ENCODE assay signal across 9 cellular contexts in the genomic region with DNA sequence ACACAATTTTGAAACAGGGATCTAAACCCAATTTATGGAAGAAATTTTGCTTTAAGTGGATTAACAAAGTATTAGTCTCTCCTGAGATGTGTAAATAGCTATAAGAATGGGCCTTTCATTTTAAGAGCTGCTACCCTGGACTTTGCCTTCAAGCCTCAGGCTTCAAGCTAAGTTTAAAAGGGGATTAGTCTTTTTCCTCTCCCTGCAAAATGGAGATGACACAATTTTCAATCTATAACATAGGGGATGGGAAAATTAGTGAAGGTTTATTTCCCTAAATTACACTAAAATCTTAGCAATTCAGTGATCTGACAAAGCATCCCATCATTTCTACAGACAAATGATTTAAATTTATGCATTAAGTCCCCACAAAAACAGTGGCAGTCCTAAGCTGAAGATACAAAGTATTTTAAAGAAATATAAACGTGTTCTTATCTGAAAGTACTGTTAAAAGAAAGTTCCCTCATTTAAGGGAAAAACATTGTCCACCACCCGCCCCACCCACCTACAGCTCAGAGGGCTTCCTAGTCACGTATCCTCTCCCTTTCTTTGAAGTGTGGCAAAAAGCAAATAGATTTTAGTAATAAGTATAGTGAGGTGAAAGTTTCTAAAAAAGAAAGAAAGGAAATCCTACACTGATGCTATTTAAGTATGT. TPM values are rescaled to one million over a fixed set of nuclear protein-coding genes. Genes with fewer than 3 reads are reported as not detected.
DNase-seq lines count a peak whose midpoint lies in the region; ATAC-seq and TF ChIP-seq lines count a peak whose summit lies in the region.
"Had no signal": no experiment of that assay in that cellular context is flagged by ENCODE, and none has a peak within 500 bp of the region (broad histone marks: within the 10 kb centered on the region; RNA-seq: fewer than 3 reads in every experiment).

No MANE protein-coding gene starts in this region.

- H3K27me3 ChIP-seq in SK-N-SH (ENCODE audit: insufficient read depth) = no peaks in the 10 kb centered on the region
- H3K27me3 ChIP-seq in skeletal muscle satellite cell (ENCODE audit: control insufficient read depth, insufficient read depth, low read length) = no peaks in the 10 kb centered on the region

- no peak for TF ChIP-seq CTCF in SK-N-SH (IDR thresholded peaks at IDR 0.05)
- TF ChIP-seq CTCF in activated CD8-positive, alpha-beta T cell treated with anti-CD3 and anti-CD28 coated beads for 36 hours (IDR thresholded peaks at IDR 0.05) = no peak

- no peak for DNase-seq in SK-N-SH
- DNase-seq in activated CD8-positive, alpha-beta T cell treated with anti-CD3 and anti-CD28 coated beads for 36 hours = peak; percentile 66
- no peak for DNase-seq in NCI-H128 (lab: John Stamatoyannopoulos, UW; ENCODE audit: unreplicated experiment)
- no peak for DNase-seq in activated gamma-delta T cell (lab: John Stamatoyannopoulos, UW)
- DNase-seq in NCI-H1436 (lab: John Stamatoyannopoulos, UW) = no peak

- no peaks in the 10 kb centered on the region for H3K9me3 ChIP-seq in SK-N-SH
- H3K9me3 ChIP-seq in skeletal muscle satellite cell (replicated peaks; ENCODE audit: low read length) = no peaks in the 10 kb centered on the region

- peak overlapping the region; percentile 52 for H3K4me2 ChIP-seq in SK-N-SH
- no peak overlapping the region for H3K4me2 ChIP-seq in skeletal muscle satellite cell (ENCODE audit: low read length)

- peak overlapping the region; percentile 44 for H3K4me3 Mint-ChIP-seq in activated CD8-positive, alpha-beta T cell treated with anti-CD3 and anti-CD28 coated beads for 36 hours

- no peaks in the 10 kb centered on the region for H3K9me2 ChIP-seq in SK-N-SH

- no peaks in the 10 kb centered on the region for H3K36me3 Mint-ChIP-seq in activated CD8-positive, alpha-beta T cell treated with anti-CD3 and anti-CD28 coated beads for 36 hours (ENCODE audit: low read depth)

- H3K4me1 Mint-ChIP-seq in activated CD8-positive, alpha-beta T cell treated with anti-CD3 and anti-CD28 coated beads for 36 hours (ENCODE audit: low read depth) = peaks cover 56% of the 10 kb centered on the region

- no peak for TF ChIP-seq RAD21 in SK-N-SH (IDR thresholded peaks at IDR 0.05; ENCODE audit: low read length)

- CTCF ChIA-PET in SK-N-SH (lab: Yijun Ruan, JAX) = no interaction called here
- CTCF ChIA-PET in activated CD8-positive, alpha-beta T cell treated with anti-CD3 and anti-CD28 coated beads for 36 hours (lab: Charles Lee) = interaction anchor here (1.2 to 2.5 kb wide), 7 partner anchors 12 to 97 kb away, joined by 3 to 10 read pairs (median 4); a partner anchor contains a TSS

- H3K4me3 ChIP-seq in SK-N-SH (ENCODE audit: low read depth in 2 of 2, low read length in 1 of 2) (no peak overlapping the region), skeletal muscle satellite cell (ENCODE audit: low read length) (no peak overlapping the region)

- POLR2A ChIA-PET in SK-N-SH (lab: Yijun Ruan, JAX) = no interaction called here
- POLR2A ChIA-PET in activated CD8-positive, alpha-beta T cell treated with anti-CD3 and anti-CD28 coated beads for 36 hours (lab: Charles Lee) = interaction anchor here (0.9 to 1.0 kb wide), 2 partner anchors 8 to 9 kb away, joined by 3 read pairs; no protein-coding TSS in a partner anchor

- intact Hi-C loops in activated CD8-positive, alpha-beta T cell treated with anti-CD3 and anti-CD28 coated beads for 36 hours (cut with micrococcal nuclease) = no loop called here

- H3F3A ChIP-seq in SK-N-SH (replicated peaks; ENCODE audit: insufficient read depth) = peaks cover 9% of the 10 kb centered on the region

- H3K27ac Mint-ChIP-seq in activated CD8-positive, alpha-beta T cell treated with anti-CD3 and anti-CD28 coated beads for 36 hours = peak overlapping the region; percentile 81

- WGBS in SK-N-SH (ENCODE audit: low lambda C conversion rate) = 38% methylated on average over 3 of the region's 3 CpGs

- no peaks in the 10 kb centered on the region for H3K27me3 Mint-ChIP-seq in activated CD8-positive, alpha-beta T cell treated with anti-CD3 and anti-CD28 coated beads for 36 hours

- H3K36me3 ChIP-seq in SK-N-SH (replicated peaks in 1 of 2; ENCODE audit: control insufficient read depth in 1 of 2, insufficient read depth in 2 of 2, low read length in 1 of 2) = peaks cover 0 to 24% of the 10 kb centered on the region in 2 experiments
- H3K36me3 ChIP-seq in skeletal muscle satellite cell (ENCODE audit: insufficient read depth, low read length) = peaks cover 4% of the 10 kb centered on the region

- ATAC-seq in SK-N-SH treated with all-trans-retinoic acid at 6 μM for 48 hours = no peak
- ATAC-seq in HG03039 (IDR thresholded peaks at IDR 0.05; ENCODE audit: unreplicated experiment) = peak; percentile 66
- peak; percentile 92 for ATAC-seq in activated CD8-positive, alpha-beta T cell treated with anti-CD3 and anti-CD28 coated beads for 36 hours
- ATAC-seq: Panc1 had no signal

- TF ChIP-seq EP300 in SK-N-SH (IDR thresholded peaks at IDR 0.05; ENCODE audit: borderline replicate concordance in 1 of 2, low read depth in 1 of 2, low read length in 1 of 2) = no peak

- H3K4me1 ChIP-seq in SK-N-SH (ENCODE audit: control insufficient read depth in 1 of 2, insufficient read depth in 2 of 2, low read depth in 1 of 2, low read length in 1 of 2) = peaks cover 0 to 61% of the 10 kb centered on the region in 2 experiments
- H3K4me1 ChIP-seq in skeletal muscle satellite cell (ENCODE audit: control insufficient read depth, insufficient read depth, low read length) = peaks cover 64% of the 10 kb centered on the region

- H3K27ac ChIP-seq in SK-N-SH (ENCODE audit: low read depth in 2 of 2, low read length in 1 of 2) = peak overlapping the region in 1 of 2 experiments; percentile 97; a peak in 3 of 4 replicates

- H2AFZ ChIP-seq in SK-N-SH (ENCODE audit: low read depth) = peak overlapping the region; percentile 34; the same call in 1 of the 2 replicates

- no peaks in the 10 kb centered on the region for H3K9me3 Mint-ChIP-seq in activated CD8-positive, alpha-beta T cell treated with anti-CD3 and anti-CD28 coated beads for 36 hours

- H3K9ac ChIP-seq in SK-N-SH = peak overlapping the region; percentile 15; the same call in 1 of the 2 replicates
- peak overlapping the region; percentile 32 for H3K9ac ChIP-seq in skeletal muscle satellite cell (ENCODE audit: low read depth, low read length)

- H4K20me1 ChIP-seq in SK-N-SH (ENCODE audit: insufficient read depth) = no peaks in the 10 kb centered on the region

- H3K79me2 ChIP-seq in SK-N-SH (ENCODE audit: insufficient read depth) = peaks cover 100% of the 10 kb centered on the region

TF ChIP-seq in SK-N-SH, 30 proteins besides CTCF, POLR2A, EP300 and RAD21 (continues in another document):
- TF ChIP-seq, protein P1, sequence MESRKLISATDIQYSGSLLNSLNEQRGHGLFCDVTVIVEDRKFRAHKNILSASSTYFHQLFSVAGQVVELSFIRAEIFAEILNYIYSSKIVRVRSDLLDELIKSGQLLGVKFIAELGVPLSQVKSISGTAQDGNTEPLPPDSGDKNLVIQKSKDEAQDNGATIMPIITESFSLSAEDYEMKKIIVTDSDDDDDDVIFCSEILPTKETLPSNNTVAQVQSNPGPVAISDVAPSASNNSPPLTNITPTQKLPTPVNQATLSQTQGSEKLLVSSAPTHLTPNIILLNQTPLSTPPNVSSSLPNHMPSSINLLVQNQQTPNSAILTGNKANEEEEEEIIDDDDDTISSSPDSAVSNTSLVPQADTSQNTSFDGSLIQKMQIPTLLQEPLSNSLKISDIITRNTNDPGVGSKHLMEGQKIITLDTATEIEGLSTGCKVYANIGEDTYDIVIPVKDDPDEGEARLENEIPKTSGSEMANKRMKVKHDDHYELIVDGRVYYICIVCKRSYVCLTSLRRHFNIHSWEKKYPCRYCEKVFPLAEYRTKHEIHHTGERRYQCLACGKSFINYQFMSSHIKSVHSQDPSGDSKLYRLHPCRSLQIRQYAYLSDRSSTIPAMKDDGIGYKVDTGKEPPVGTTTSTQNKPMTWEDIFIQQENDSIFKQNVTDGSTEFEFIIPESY (IDR thresholded peaks at IDR 0.05; ENCODE audit: borderline replicate concordance, low read depth) = no peak
- TF ChIP-seq MXI1 (IDR thresholded peaks at IDR 0.05; ENCODE audit: low read depth, low read length) = no peak
- TF ChIP-seq RXRA (IDR thresholded peaks at IDR 0.05; ENCODE audit: borderline replicate concordance, low read depth) = no peak

TF ChIP-seq in SK-N-SH treated with all-trans-retinoic acid at 6 μM for 48 hours, 23 proteins besides CTCF, POLR2A, EP300 and RAD21 (continues in another document):
- TF ChIP-seq TCF4 (CRISPR knock-in tag; IDR thresholded peaks at IDR 0.05; ENCODE audit: borderline replicate concordance) = no peak
- no peak for TF ChIP-seq ZNF565 (CRISPR knock-in tag; conservative IDR thresholded peaks at IDR 0.05; ENCODE audit: low read depth)
- TF ChIP-seq ZNF70 (CRISPR knock-in tag; IDR thresholded peaks at IDR 0.05) = no peak
- TF ChIP-seq, protein P2, sequence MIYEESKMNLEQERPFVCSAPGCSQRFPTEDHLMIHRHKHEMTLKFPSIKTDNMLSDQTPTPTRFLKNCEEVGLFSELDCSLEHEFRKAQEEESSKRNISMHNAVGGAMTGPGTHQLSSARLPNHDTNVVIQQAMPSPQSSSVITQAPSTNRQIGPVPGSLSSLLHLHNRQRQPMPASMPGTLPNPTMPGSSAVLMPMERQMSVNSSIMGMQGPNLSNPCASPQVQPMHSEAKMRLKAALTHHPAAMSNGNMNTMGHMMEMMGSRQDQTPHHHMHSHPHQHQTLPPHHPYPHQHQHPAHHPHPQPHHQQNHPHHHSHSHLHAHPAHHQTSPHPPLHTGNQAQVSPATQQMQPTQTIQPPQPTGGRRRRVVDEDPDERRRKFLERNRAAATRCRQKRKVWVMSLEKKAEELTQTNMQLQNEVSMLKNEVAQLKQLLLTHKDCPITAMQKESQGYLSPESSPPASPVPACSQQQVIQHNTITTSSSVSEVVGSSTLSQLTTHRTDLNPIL (CRISPR knock-in tag; IDR thresholded peaks at IDR 0.05; ENCODE audit: low read depth) = no peak
- TF ChIP-seq, protein P3, sequence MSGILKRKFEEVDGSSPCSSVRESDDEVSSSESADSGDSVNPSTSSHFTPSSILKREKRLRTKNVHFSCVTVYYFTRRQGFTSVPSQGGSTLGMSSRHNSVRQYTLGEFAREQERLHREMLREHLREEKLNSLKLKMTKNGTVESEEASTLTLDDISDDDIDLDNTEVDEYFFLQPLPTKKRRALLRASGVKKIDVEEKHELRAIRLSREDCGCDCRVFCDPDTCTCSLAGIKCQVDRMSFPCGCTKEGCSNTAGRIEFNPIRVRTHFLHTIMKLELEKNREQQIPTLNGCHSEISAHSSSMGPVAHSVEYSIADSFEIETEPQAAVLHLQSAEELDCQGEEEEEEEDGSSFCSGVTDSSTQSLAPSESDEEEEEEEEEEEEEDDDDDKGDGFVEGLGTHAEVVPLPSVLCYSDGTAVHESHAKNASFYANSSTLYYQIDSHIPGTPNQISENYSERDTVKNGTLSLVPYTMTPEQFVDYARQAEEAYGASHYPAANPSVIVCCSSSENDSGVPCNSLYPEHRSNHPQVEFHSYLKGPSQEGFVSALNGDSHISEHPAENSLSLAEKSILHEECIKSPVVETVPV (CRISPR knock-in tag; IDR thresholded peaks at IDR 0.05) = no peak

RNA-seq across cellular contexts. Expression of a gene that starts 14.5 kb away (rescaled TPM):
- 25.0 and 32.8 TPM in 2 replicates for polyA plus RNA-seq in SK-N-SH (2012; rRNA removed)
- 38.9 and 45.2 TPM in 2 replicates for polyA plus RNA-seq in SK-N-SH (2012; cell fraction: cytosol; rRNA removed)
- 10.2 and 20.0 TPM in 2 replicates for polyA plus RNA-seq in SK-N-SH (2012; cell fraction: nucleus; rRNA removed)
- total RNA-seq in activated CD8-positive, alpha-beta T cell treated with anti-CD3 and anti-CD28 coated beads for 36 hours = 1 to 10 TPM; 8.2 to 9.6 TPM
- total RNA-seq in skeletal muscle satellite cell (2012; rRNA removed) = 36.5 and 37.1 TPM in 2 replicates
